ENCODE assay signal across 10 cellular contexts in genomic region chr1:8121261-8122159, GRCh38.
DNase-seq lines count a peak whose midpoint lies in the region; ATAC-seq and TF ChIP-seq lines count a peak whose summit lies in the region.
"Had no signal": no experiment of that assay in that cellular context is flagged by ENCODE, and none has a peak within 500 bp of the region (broad histone marks: within the 10 kb centered on the region; RNA-seq: fewer than 3 reads in every experiment).

No MANE protein-coding gene starts in this region.

- CTCF ChIA-PET in activated CD4-positive, alpha-beta T cell treated with anti-CD3 and anti-CD28 coated beads for 36 hours (lab: Charles Lee) = interaction anchor here (0.6 to 2.5 kb wide), 5 partner anchors 10 to 1441 kb away, joined by 3 to 15 read pairs (median 3); no protein-coding TSS in a partner anchor

- H3K27me3 ChIP-seq in duodenal mucosa (ENCODE audit: control insufficient read depth in 1 of 2, insufficient read depth in 2 of 2, low read length in 2 of 2) (no peaks in the 10 kb centered on the region), upper lobe of left lung (no peaks in the 10 kb centered on the region)
- H3K27me3 ChIP-seq: BLaER1 had no signal

- peaks cover 10% of the 10 kb centered on the region for H3K4me1 Mint-ChIP-seq in activated CD4-positive, alpha-beta T cell treated with anti-CD3 and anti-CD28 coated beads for 36 hours

- H3K36me3 ChIP-seq in duodenal mucosa (ENCODE audit: control insufficient read depth in 1 of 2, insufficient read depth in 2 of 2, low read length in 2 of 2) (no peaks in the 10 kb centered on the region), mesodermal cell (ENCODE audit: control insufficient read depth, insufficient read depth, low read length) (no peaks in the 10 kb centered on the region), upper lobe of left lung (no peaks in the 10 kb centered on the region)
- H3K36me3 ChIP-seq: BLaER1 had no signal

- H3K27me3 Mint-ChIP-seq in activated CD4-positive, alpha-beta T cell treated with anti-CD3 and anti-CD28 coated beads for 36 hours = peaks cover 6% of the 10 kb centered on the region

- no peak overlapping the region for H3K4me3 Mint-ChIP-seq in activated CD4-positive, alpha-beta T cell treated with anti-CD3 and anti-CD28 coated beads for 36 hours

- peak; percentile 39 for ATAC-seq in activated CD4-positive, alpha-beta T cell treated with anti-CD3 and anti-CD28 coated beads for 36 hours
- ATAC-seq in upper lobe of left lung (ENCODE audit: low FRiP score in 2 of 2) = peak; percentile 82 to 88
- no peak for ATAC-seq in GM21526 (IDR thresholded peaks at IDR 0.05; ENCODE audit: low FRiP score, unreplicated experiment)
- ATAC-seq in HG02870 (IDR thresholded peaks at IDR 0.05; ENCODE audit: unreplicated experiment) = no peak

- POLR2A ChIA-PET in activated CD4-positive, alpha-beta T cell treated with anti-CD3 and anti-CD28 coated beads for 36 hours (lab: Charles Lee) = interaction anchor here (0.6 kb wide), 1 partner anchor 10 kb away, joined by 3 read pairs; no protein-coding TSS in a partner anchor

- H3K9me3 ChIP-seq in duodenal mucosa (ENCODE audit: control insufficient read depth in 1 of 2, low read length in 2 of 2) (no peaks in the 10 kb centered on the region), mesodermal cell (ENCODE audit: control insufficient read depth, low read length) (peaks cover 12% of the 10 kb centered on the region), upper lobe of left lung (no peaks in the 10 kb centered on the region)

- H3K9ac ChIP-seq in duodenal mucosa (ENCODE audit: low read depth in 1 of 2, low read length in 2 of 2) = no peak overlapping the region
- H3K9ac ChIP-seq: BLaER1 had no signal

- intact Hi-C loops in activated CD4-positive, alpha-beta T cell treated with anti-CD3 and anti-CD28 coated beads for 36 hours (cut with DNase I, micrococcal nuclease) = loop anchor here (1.0 kb wide), 1 partner anchor 10 kb away; no protein-coding TSS in a partner anchor

- TF ChIP-seq POLR2A in upper lobe of left lung (IDR thresholded peaks at IDR 0.05) = peak in 1 of 4 donors; percentile 33

- 51 to 58% methylated on average over 14 to 15 of the region's 18 CpGs for WGBS in mesodermal cell (ENCODE audit: insufficient coverage in 2 of 2), 2 experiments
- 29 to 36% methylated on average over 13 to 18 of the region's 18 CpGs for WGBS in upper lobe of left lung, 2 donors

- peak in 2 of 4 donors; percentile 38 to 90 for TF ChIP-seq EP300 in upper lobe of left lung (IDR thresholded peaks at IDR 0.05)

- peaks cover 2% of the 10 kb centered on the region for H3K36me3 Mint-ChIP-seq in activated CD4-positive, alpha-beta T cell treated with anti-CD3 and anti-CD28 coated beads for 36 hours (ENCODE audit: low read depth)

- H3K27ac ChIP-seq in duodenal mucosa (ENCODE audit: low read depth, low read length) = peak overlapping the region; percentile 36
- peak overlapping the region; percentile 95 for H3K27ac ChIP-seq in mesodermal cell (ENCODE audit: low read depth, low read length, severe bottlenecking)
- H3K27ac ChIP-seq in upper lobe of left lung = peak overlapping the region; percentile 82 to 89 (median 86)
- H3K27ac ChIP-seq: BLaER1 had no signal

- TF ChIP-seq CTCF in upper lobe of left lung (IDR thresholded peaks at IDR 0.05) = no peak

- no peaks in the 10 kb centered on the region for H3K9me3 Mint-ChIP-seq in activated CD4-positive, alpha-beta T cell treated with anti-CD3 and anti-CD28 coated beads for 36 hours (ENCODE audit: low read depth)

- H3K4me1 ChIP-seq in duodenal mucosa (ENCODE audit: control insufficient read depth in 1 of 2, insufficient read depth in 2 of 2, low read length in 2 of 2) (peaks cover 20 to 26% of the 10 kb centered on the region in 2 donors), mesodermal cell (ENCODE audit: control insufficient read depth, insufficient read depth, low read length, poor library complexity, severe bottlenecking) (peaks cover 57% of the 10 kb centered on the region), upper lobe of left lung (peaks cover 33 to 39% (median 38%) of the 10 kb centered on the region in 4 donors)

- H3K27ac Mint-ChIP-seq in activated CD4-positive, alpha-beta T cell treated with anti-CD3 and anti-CD28 coated beads for 36 hours = no peak overlapping the region

- no peak for DNase-seq in activated CD4-positive, alpha-beta T cell treated with anti-CD3 and anti-CD28 coated beads for 36 hours
- DNase-seq in activated CD4-positive, alpha-beta T cell treated with anti-CD3 and anti-CD28 coated beads for 4 hours = no peak
- DNase-seq in upper lobe of left lung (peak in 1 of 2 donors; percentile 89), GF-D8 (lab: John Stamatoyannopoulos, UW) (no peak)
- DNase-seq: stimulated activated CD4-positive, alpha-beta T cell treated with anti-CD3 and anti-CD28 coated beads, Interleukin-2, amount 100 ng/mL, for 48 hours had no signal

- peak overlapping the region in 1 of 2 donors; percentile 24 for H3K4me3 ChIP-seq in duodenal mucosa (ENCODE audit: low read depth in 1 of 2, low read length in 2 of 2)
- no peak overlapping the region for H3K4me3 ChIP-seq in mesodermal cell (ENCODE audit: extremely low read depth, insufficient read depth, low read length, poor library complexity, severe bottlenecking)
- H3K4me3 ChIP-seq in upper lobe of left lung = peak overlapping the region in 1 of 4 donors; percentile 6
- H3K4me3 ChIP-seq: BLaER1 had no signal

Comparison
In these comparisons a context has a peak if more than half of its experiments do, and no peak if none do; other contexts are left out.
1. ATAC-seq: peak in activated CD4-positive, alpha-beta T cell treated with anti-CD3 and anti-CD28 coated beads for 36 hours (single experiment) and upper lobe of left lung (2 of 2); none in GM21526 (single experiment) and HG02870 (single experiment).
2. H3K27ac ChIP-seq: peak in every context shown above with its lines; median percentile 95 in mesodermal cell; 86 in upper lobe of left lung; 36 in duodenal mucosa.